27 cellular contexts compared by ENCODE assay signal in genomic region chr2:3545788-3546478, GRCh38. TPM values are rescaled to one million over a fixed set of nuclear protein-coding genes. Genes with fewer than 3 reads are reported as not detected.
"Had no signal": no experiment of that assay in that cellular context is flagged by ENCODE, and none has a peak within 500 bp of the region (broad histone marks: within the 10 kb centered on the region; RNA-seq: fewer than 3 reads in every experiment).

No MANE protein-coding gene starts in this region.

- H3K9me3 ChIP-seq: esophagus muscularis mucosa, gastrocnemius medialis, spleen, suprapubic skin, transverse colon, upper lobe of right lung, uterus had no signal

- H3K27ac ChIP-seq: coronary artery, esophagus muscularis mucosa, gastrocnemius medialis, neural progenitor cell, parathyroid adenoma, skin epidermis, spleen, suprapubic skin, transverse colon, upper lobe of right lung, uterus had no signal

- DNase-seq: dermis blood vessel endothelial cell; effector memory CD4-positive, alpha-beta T cell; gastrocnemius medialis; head of caudate nucleus; kidney; mesendoderm; midbrain; naive thymus-derived CD4-positive, alpha-beta T cell; right cardiac atrium; spleen; stimulated activated CD4-positive, alpha-beta T cell treated with anti-CD3 and anti-CD28 coated beads, Interleukin-2, amount 100 ng/mL, for 48 hours; stimulated activated naive B cell treated with anti-CD40 and anti-IgM and Interleukin-4, amounts not matched to agents 10 μg/mL and 1 μg/mL and 100 μg/mL, for 72 hours; stimulated activated naive CD8-positive, alpha-beta T cell treated with anti-CD3 and anti-CD28 coated beads, Interleukin-15, amount 100 ng/mL, for 72 hours; transverse colon; upper lobe of right lung; uterus had no signal

- H3K27me3 Mint-ChIP-seq: naive thymus-derived CD4-positive, alpha-beta T cell; progenitor cell of endocrine pancreas; stimulated activated naive B cell treated with anti-CD40 and anti-IgM and Interleukin-4, amounts not matched to agents 10 μg/mL and 1 μg/mL and 100 μg/mL, for 72 hours; stimulated activated naive CD8-positive, alpha-beta T cell treated with anti-CD3 and anti-CD28 coated beads, Interleukin-15, amount 100 ng/mL, for 72 hours had no signal

- H3K4me3 ChIP-seq: coronary artery, esophagus muscularis mucosa, gastrocnemius medialis, neural progenitor cell, skin epidermis, spleen, suprapubic skin, transverse colon, upper lobe of right lung, uterus had no signal

- H3K36me3 ChIP-seq: uterus had no signal

- H3K4me1 ChIP-seq: esophagus muscularis mucosa, neural progenitor cell, parathyroid adenoma, spleen, suprapubic skin, transverse colon, upper lobe of right lung, uterus had no signal

- H3K9me3 Mint-ChIP-seq: naive thymus-derived CD4-positive, alpha-beta T cell; nephron; neural progenitor cell; stimulated activated naive B cell treated with anti-CD40 and anti-IgM and Interleukin-4, amounts not matched to agents 10 μg/mL and 1 μg/mL and 100 μg/mL, for 72 hours; stimulated activated naive CD8-positive, alpha-beta T cell treated with anti-CD3 and anti-CD28 coated beads, Interleukin-15, amount 100 ng/mL, for 72 hours had no signal

- H3K27me3 ChIP-seq: esophagus muscularis mucosa, gastrocnemius medialis, neural progenitor cell, spleen, suprapubic skin, transverse colon, upper lobe of right lung, uterus had no signal

- H3K4me1 Mint-ChIP-seq: nephron, neural progenitor cell had no signal

- H3K4me3 Mint-ChIP-seq: naive thymus-derived CD4-positive, alpha-beta T cell; nephron; neural progenitor cell; stimulated activated naive B cell treated with anti-CD40 and anti-IgM and Interleukin-4, amounts not matched to agents 10 μg/mL and 1 μg/mL and 100 μg/mL, for 72 hours; stimulated activated naive CD8-positive, alpha-beta T cell treated with anti-CD3 and anti-CD28 coated beads, Interleukin-15, amount 100 ng/mL, for 72 hours had no signal

- ATAC-seq: gastrocnemius medialis; left lobe of liver; naive thymus-derived CD4-positive, alpha-beta T cell; right cardiac atrium; stimulated activated naive B cell treated with anti-CD40 and anti-IgM and Interleukin-4, amounts not matched to agents 10 μg/mL and 1 μg/mL and 100 μg/mL, for 72 hours; stimulated activated naive CD8-positive, alpha-beta T cell treated with anti-CD3 and anti-CD28 coated beads, Interleukin-15, amount 100 ng/mL, for 72 hours; upper lobe of right lung had no signal

- H3K27ac Mint-ChIP-seq: nephron; neural progenitor cell; progenitor cell of endocrine pancreas; stimulated activated naive B cell treated with anti-CD40 and anti-IgM and Interleukin-4, amounts not matched to agents 10 μg/mL and 1 μg/mL and 100 μg/mL, for 72 hours; stimulated activated naive CD8-positive, alpha-beta T cell treated with anti-CD3 and anti-CD28 coated beads, Interleukin-15, amount 100 ng/mL, for 72 hours had no signal

RNA-seq across cellular contexts. Expression of gene COLEC11, which starts 49.0 kb away (rescaled TPM):
- total RNA-seq: endothelial cell of umbilical vein, progenitor cell of endocrine pancreas, renal cortical epithelial cell had no signal
